In the genomic region with DNA sequence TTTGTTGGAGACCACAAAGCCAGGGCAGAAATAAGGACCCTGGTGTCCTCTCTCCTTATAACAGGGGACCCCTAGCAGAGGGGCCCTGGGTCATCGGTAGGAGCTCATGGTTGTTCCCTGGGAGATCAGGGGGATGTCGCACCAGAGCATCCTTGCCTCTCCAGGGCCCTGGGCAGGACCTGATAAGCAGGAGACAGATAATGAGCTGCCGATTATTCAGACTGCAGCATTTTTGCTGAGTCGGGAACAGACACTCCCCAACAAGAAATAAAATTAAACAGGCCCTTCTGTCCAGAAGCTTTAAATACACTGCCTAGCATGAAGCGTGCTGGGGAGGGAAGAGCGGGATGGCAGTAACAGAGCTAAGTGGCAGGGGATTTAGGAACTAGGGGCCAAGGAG, we compare ENCODE assay signal across 16 cellular contexts. TPM values are rescaled to one million over a fixed set of nuclear protein-coding genes. Genes with fewer than 3 reads are reported as not detected.
"Had no signal": no experiment of that assay in that cellular context is flagged by ENCODE, and none has a peak within 500 bp of the region (broad histone marks: within the 10 kb centered on the region; RNA-seq: fewer than 3 reads in every experiment).

No MANE protein-coding gene starts in this region.

- H3K4me1 ChIP-seq: stomach had no signal

- H3K27ac ChIP-seq: brain microvascular endothelial cell, stomach, thoracic aorta had no signal

- ATAC-seq: sciatic nerve had no signal

- DNase-seq: activated B cell treated with CpG ODN at 0.5 μM for 24 hours; activated CD4-positive, alpha-beta memory T cell treated with anti-CD3 and anti-CD28 coated beads for 36 hours; activated T-cell treated with anti-CD3 and anti-CD28 coated beads, Interleukin-2, amount 50 U/mL, for 24 hours; amniotic stem cell; brain microvascular endothelial cell; cortex of kidney; effector CD4-positive, alpha-beta T cell; foreskin fibroblast; glutamatergic neuron; hypothalamus; stimulated activated CD4-positive, alpha-beta T cell treated with anti-CD3 and anti-CD28 coated beads, Interleukin-1b, Interleukin-23, amount 100 ng/mL, for 48 hours; stomach had no signal

- H3K9me3 ChIP-seq: stomach, thoracic aorta had no signal

- H3K27me3 ChIP-seq: brain microvascular endothelial cell, stomach had no signal

- H3K4me3 ChIP-seq: stomach, thoracic aorta had no signal

- H3K36me3 ChIP-seq: brain microvascular endothelial cell, thoracic aorta had no signal

RNA-seq across cellular contexts. Expression of gene GFAP, which starts 15.4 kb away (rescaled TPM):
- total RNA-seq: activated B cell treated with CpG ODN at 0.5 μM for 24 hours; activated CD4-positive, alpha-beta memory T cell treated with anti-CD3 and anti-CD28 coated beads for 36 hours had no signal
- polyA plus RNA-seq: neural cell had no signal

RNA-seq across cellular contexts. Expression of gene KIF18B, which starts 16.9 kb away (rescaled TPM):
- total RNA-seq: mesenteric fat pad had no signal

RNA-seq across cellular contexts. Expression of gene C1QL1, which starts 37.4 kb away (rescaled TPM):
- total RNA-seq: activated B cell treated with CpG ODN at 0.5 μM for 24 hours, mesenteric fat pad had no signal
